Comparison of ENCODE assay signal across 31 cellular contexts in the genomic region with DNA sequence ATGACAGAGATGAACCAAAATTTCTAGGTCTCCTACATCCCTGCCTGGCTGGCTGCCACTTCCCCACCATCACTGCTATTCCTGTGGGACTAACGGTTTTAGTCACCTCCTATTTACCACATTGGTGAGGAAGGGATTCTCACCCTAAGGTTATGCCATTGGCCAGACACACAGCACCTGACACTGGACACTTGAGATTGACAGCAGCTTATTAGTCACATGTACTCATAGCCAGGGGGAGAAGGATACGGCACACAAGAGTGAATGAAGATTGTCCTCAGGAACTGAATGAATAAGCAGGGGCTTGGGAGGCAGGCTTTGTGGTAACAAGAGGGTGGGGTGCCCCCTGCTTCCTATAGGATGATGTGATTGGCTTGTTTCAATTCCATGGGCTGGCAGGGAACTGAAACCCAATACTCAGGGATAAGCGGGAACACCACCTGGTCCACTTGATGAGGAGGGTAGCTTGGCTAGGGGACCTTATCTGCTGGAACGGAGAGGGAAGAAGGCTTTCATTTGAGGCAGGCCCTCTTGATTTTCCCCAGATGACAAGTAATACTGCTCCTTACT.
DNase-seq lines count a peak whose midpoint lies in the region; ATAC-seq, FAIRE-seq and TF ChIP-seq lines count a peak whose summit lies in the region.
"Had no signal": no experiment of that assay in that cellular context is flagged by ENCODE, and none has a peak within 500 bp of the region (broad histone marks: within the 10 kb centered on the region; RNA-seq: fewer than 3 reads in every experiment).

No MANE protein-coding gene starts in this region.

- no peaks in the 10 kb centered on the region for H3K23me2 ChIP-seq in H1 (ENCODE audit: low read depth, low read length)

- H3K27me3 ChIP-seq in RWPE2 (ENCODE audit: insufficient read depth, poor library complexity, severe bottlenecking) (no peaks in the 10 kb centered on the region), H1 (replicated peaks in 1 of 4; ENCODE audit: control insufficient read depth in 3 of 4, extremely low read depth in 1 of 4, insufficient read depth in 3 of 4, low read length in 3 of 4) (peaks cover 0 to 17% (median 10%) of the 10 kb centered on the region in 4 experiments; a peak in 6 of 7 replicates), adrenal gland (peaks cover 19% of the 10 kb centered on the region)
- H3K27me3 ChIP-seq: BE2C had no signal

- no peak overlapping the region for H2BK12ac ChIP-seq in H1 (ENCODE audit: low read depth, low read length)

- no peak overlapping the region for H3K4me2 ChIP-seq in H1 (ENCODE audit: insufficient read depth in 1 of 2, low read depth in 2 of 2, low read length in 2 of 2)

- intact Hi-C loops in adrenal gland (cut with DNase I), result no loop called here

- H3K23ac ChIP-seq in H1 (ENCODE audit: insufficient read length), result no peak overlapping the region

- H3K79me2 ChIP-seq in H1 (ENCODE audit: control insufficient read depth in 1 of 2, insufficient read depth in 2 of 2, low read length in 2 of 2), result no peaks in the 10 kb centered on the region

- TF ChIP-seq POLR2A in H1 (IDR thresholded peaks at IDR 0.05; ENCODE audit: control extremely low read depth in 1 of 2, low read depth in 2 of 2, low read length in 2 of 2) (no peak), adrenal gland (IDR thresholded peaks at IDR 0.05) (no peak)

- TF ChIP-seq CTCF in RWPE2 (IDR thresholded peaks at IDR 0.05; ENCODE audit: poor library complexity, severe bottlenecking) (no peak), H1 (IDR thresholded peaks at IDR 0.05; ENCODE audit: control extremely low read depth in 1 of 3, insufficient read depth in 1 of 3, low read depth in 1 of 3, low read length in 3 of 3) (no peak), adrenal gland (IDR thresholded peaks at IDR 0.05) (no peak)

- H2BK15ac ChIP-seq in H1 (ENCODE audit: low read length), result no peak overlapping the region

- no peak overlapping the region for H2BK5ac ChIP-seq in H1 (ENCODE audit: low read depth, low read length)

- no peak overlapping the region for H2AFZ ChIP-seq in H1 (ENCODE audit: low read length)

- ATAC-seq in RWPE2 (ENCODE audit: low read depth), result 0 out of 3 replicates have a peak, but pooled peaks have one; percentile 38
- no peak for ATAC-seq in GM19328 (IDR thresholded peaks at IDR 0.05; ENCODE audit: unreplicated experiment)
- ATAC-seq in HG03039 (IDR thresholded peaks at IDR 0.05; ENCODE audit: unreplicated experiment), result no peak
- ATAC-seq: Panc1 had no signal

- H4K8ac ChIP-seq in H1 (ENCODE audit: extremely low read depth, insufficient read depth, low read length), result no peak overlapping the region

- H3K4me1 ChIP-seq in RWPE2 (ENCODE audit: insufficient read depth, poor library complexity, severe bottlenecking), result no peaks in the 10 kb centered on the region
- H3K4me1 ChIP-seq in H1 (replicated peaks in 1 of 4; ENCODE audit: control insufficient read depth in 3 of 4, insufficient read depth in 4 of 4, low read length in 3 of 4), result peaks cover 0 to 6% (median 0%) of the 10 kb centered on the region in 4 experiments; a peak in 1 of 7 replicates
- no peaks in the 10 kb centered on the region for H3K4me1 ChIP-seq in adrenal gland (replicated peaks in 1 of 2)

- H3K27ac ChIP-seq in RWPE2 (ENCODE audit: poor library complexity, severe bottlenecking) (no peak overlapping the region), H1 (ENCODE audit: low read depth, low read length) (no peak overlapping the region), adrenal gland (no peak overlapping the region)
- H3K27ac ChIP-seq: 22Rv1, HL-60, SK-N-MC had no signal

- H3K18ac ChIP-seq in H1 (ENCODE audit: extremely low read depth, low read length), result no peak overlapping the region

- no peak overlapping the region for H2BK20ac ChIP-seq in H1 (ENCODE audit: low read length)

- no peak overlapping the region for H3K9ac ChIP-seq in H1 (replicated peaks in 1 of 4; ENCODE audit: extremely low read depth in 1 of 4, low read depth in 3 of 4, low read length in 3 of 4)
- H3K9ac ChIP-seq: GM23248 had no signal

- no peak overlapping the region for H4K5ac ChIP-seq in H1 (ENCODE audit: insufficient read length, low read depth, low read length)

- POLR2A ChIA-PET in H1 (lab: Charles Lee; ENCODE audit: partially characterized antibody), result interaction anchor here (1.4 kb wide), 1 partner anchor 9 kb away, joined by 3 read pairs; no protein-coding TSS in a partner anchor

- 86% methylated on average over 4 of the region's 4 CpGs; no CpG with 5 or more reads in 1 of the 2 experiments for WGBS in H1 (ENCODE audit: extremely low coverage in 1 of 2, insufficient coverage in 1 of 2, insufficient read length in 1 of 2, insufficient replicate concordance in 2 of 2, low coverage in 1 of 2, low lambda C conversion rate in 2 of 2, missing lambda C conversion rate in 1 of 2), 2 experiments
- WGBS in adrenal gland, 4 donors, result 79 to 91% (median 88%) methylated on average over 4 of the region's 4 CpGs

- H4K91ac ChIP-seq in H1 (replicated peaks; ENCODE audit: insufficient read length, low read length), result no peak overlapping the region

- CTCF ChIA-PET in H1 (lab: Charles Lee; ENCODE audit: partially characterized antibody), result no interaction called here

- no peak for TF ChIP-seq EP300 in H1 (IDR thresholded peaks at IDR 0.05; ENCODE audit: borderline replicate concordance in 1 of 2, low read depth in 2 of 2, low read length in 2 of 2)

- H4K20me1 ChIP-seq in H1 (replicated peaks in 1 of 2; ENCODE audit: control insufficient read depth in 1 of 2, insufficient read depth in 2 of 2, low read length in 2 of 2), result no peaks in the 10 kb centered on the region

- H2AK5ac ChIP-seq in H1 (ENCODE audit: low read depth, low read length), result no peak overlapping the region

- no peak for FAIRE-seq in H1 (lab: Jason Lieb, UNC)

- no peak overlapping the region for H2BK120ac ChIP-seq in H1 (replicated peaks; ENCODE audit: low read depth, low read length)

- H3K14ac ChIP-seq in H1 (ENCODE audit: insufficient read length), result no peak overlapping the region

- no peak overlapping the region for H3K4ac ChIP-seq in H1 (replicated peaks; ENCODE audit: insufficient read length, low read depth, low read length)

- H3K36me3 ChIP-seq in RWPE2 (ENCODE audit: low read depth) (no peaks in the 10 kb centered on the region), H1 (ENCODE audit: control insufficient read depth in 2 of 4, insufficient read depth in 4 of 4, low read length in 3 of 4) (no peaks in the 10 kb centered on the region), adrenal gland (replicated peaks in 1 of 2) (no peaks in the 10 kb centered on the region)
- H3K36me3 ChIP-seq: BE2C had no signal

- no peak overlapping the region for H3K4me3 ChIP-seq in RWPE2 (ENCODE audit: severe bottlenecking)
- no peak overlapping the region for H3K4me3 ChIP-seq in H1 (ENCODE audit: extremely low read depth in 1 of 4, insufficient read depth in 2 of 4, low read depth in 3 of 4, low read length in 4 of 4)
- H3K4me3 ChIP-seq in adrenal gland, result no peak overlapping the region
- H3K4me3 ChIP-seq: GM23248, SK-N-MC had no signal

- no peak for TF ChIP-seq RAD21 in H1 (IDR thresholded peaks at IDR 0.05 in 1 of 2, conservative IDR thresholded peaks at IDR 0.05 in 1 of 2; ENCODE audit: low read depth in 2 of 2, low read length in 2 of 2)

- DNase-seq in NCI-H82 (lab: John Stamatoyannopoulos, UW) (peak; percentile 47), NCI-H82 treated with DMSO at 0.1 percent for 48 hours (lab: John Stamatoyannopoulos, UW; ENCODE audit: unreplicated experiment) (no peak), RWPE2 (ENCODE audit: low spot score) (no peak), H1 (ENCODE audit: low read depth in 1 of 2, low spot score in 2 of 2) (no peak), OCI-M1 (lab: John Stamatoyannopoulos, UW) (no peak), adrenal gland (no peak)
- DNase-seq: ACHN; BE2C; CD8-positive, alpha-beta memory T cell; DMS 273 treated with DMSO at 0.1 percent for 48 hours; DMS79; EL; GDM1; HCEC 1CT; Karpas-422; NCI-H1092; NCI-H1417 treated with DMSO at 0.1 percent for 48 hours; NCI-H187; NCI-H2081 treated with DMSO at 0.1 percent for 48 hours; NCI-H2171; NCI-H345; NCI-H510A treated with DMSO at 0.1 percent for 48 hours; NCI-H774; SIG-M5 had no signal

- H3K79me1 ChIP-seq in H1 (ENCODE audit: low read depth, low read length), result no peaks in the 10 kb centered on the region

- no peaks in the 10 kb centered on the region for H3K9me3 ChIP-seq in RWPE2 (ENCODE audit: severe bottlenecking)
- no peaks in the 10 kb centered on the region for H3K9me3 ChIP-seq in H1 (ENCODE audit: insufficient read depth in 2 of 2, low read depth in 1 of 2, low read length in 1 of 2)
- no peaks in the 10 kb centered on the region for H3K9me3 ChIP-seq in adrenal gland (replicated peaks in 1 of 3)
- H3K9me3 ChIP-seq: BE2C had no signal

- no peak overlapping the region for H3K56ac ChIP-seq in H1 (replicated peaks; ENCODE audit: insufficient read length, low read depth, low read length)

TF ChIP-seq in H1, 55 proteins besides CTCF, POLR2A, EP300 and RAD21:
- no peak for TF ChIP-seq SAP30 (IDR thresholded peaks at IDR 0.05; ENCODE audit: insufficient read depth, insufficient replicate concordance, low read length)
- TF ChIP-seq SP4 (IDR thresholded peaks at IDR 0.05; ENCODE audit: low read length), result no peak
- TF ChIP-seq PHF8 (conservative IDR thresholded peaks at IDR 0.05; ENCODE audit: low read depth, low read length), result no peak
- no peak for TF ChIP-seq TBP (IDR thresholded peaks at IDR 0.05; ENCODE audit: low read depth, low read length)
- TF ChIP-seq, protein P1, sequence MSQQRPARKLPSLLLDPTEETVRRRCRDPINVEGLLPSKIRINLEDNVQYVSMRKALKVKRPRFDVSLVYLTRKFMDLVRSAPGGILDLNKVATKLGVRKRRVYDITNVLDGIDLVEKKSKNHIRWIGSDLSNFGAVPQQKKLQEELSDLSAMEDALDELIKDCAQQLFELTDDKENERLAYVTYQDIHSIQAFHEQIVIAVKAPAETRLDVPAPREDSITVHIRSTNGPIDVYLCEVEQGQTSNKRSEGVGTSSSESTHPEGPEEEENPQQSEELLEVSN (IDR thresholded peaks at IDR 0.05), result peak; percentile 23; the same call in 1 of the 2 replicates
- TF ChIP-seq SIRT6 (IDR thresholded peaks at IDR 0.05; ENCODE audit: low read length), result no peak
